In the genomic region with DNA sequence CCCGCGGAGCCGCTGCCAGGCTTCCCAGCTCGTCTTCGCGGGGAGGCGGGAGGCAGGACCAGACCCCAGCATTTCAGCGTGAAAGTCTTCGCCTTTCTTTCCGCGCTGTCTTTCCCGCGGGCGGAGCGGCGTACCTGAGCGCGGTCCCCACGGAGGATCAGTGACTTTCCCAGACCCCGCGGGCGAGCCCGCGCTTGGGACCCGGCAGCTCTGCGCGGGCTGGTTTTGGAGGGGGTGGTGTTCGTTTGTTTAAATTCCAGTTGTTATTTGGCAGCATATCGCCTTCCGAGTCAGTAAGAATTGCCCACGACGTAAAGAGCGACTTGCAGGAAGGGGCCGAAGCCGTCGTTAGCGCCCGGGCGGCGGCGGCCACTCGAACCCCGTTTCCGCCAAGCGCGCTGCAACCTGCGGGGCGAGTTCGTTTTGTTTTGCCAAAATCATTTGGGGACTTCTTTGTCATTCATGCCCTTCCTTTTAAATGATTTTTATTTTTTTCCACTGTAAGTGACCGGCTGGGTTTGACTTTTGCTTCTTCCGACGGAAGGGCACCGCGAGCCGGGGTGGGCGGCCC, we compare ENCODE assay signal across 9 cellular contexts.
A peak's percentile ranks its signal among the peaks of the same experiment; 100 is the strongest.
DNase-seq lines count a peak whose midpoint lies in the region; ATAC-seq and TF ChIP-seq lines count a peak whose summit lies in the region.
"Had no signal": no experiment of that assay in that cellular context is flagged by ENCODE, and none has a peak within 500 bp of the region (broad histone marks: within the 10 kb centered on the region; RNA-seq: fewer than 3 reads in every experiment).

No MANE protein-coding gene starts in this region.

- intact Hi-C loops in CD4-positive, alpha-beta T cell (cut with DNase I, micrococcal nuclease) = no loop called here
- intact Hi-C loops in esophagus muscularis mucosa (cut with DNase I) = no loop called here

- H3K9me3 ChIP-seq in CD4-positive, alpha-beta T cell (ENCODE audit: control insufficient read depth, low read length) = no peaks in the 10 kb centered on the region
- H3K9me3 ChIP-seq in esophagus muscularis mucosa = no peaks in the 10 kb centered on the region

- 8% methylated on average over 24 of the region's 56 CpGs for WGBS in esophagus muscularis mucosa

- TF ChIP-seq CTCF in CD4-positive, alpha-beta T cell (IDR thresholded peaks at IDR 0.05) = no peak
- no peak for TF ChIP-seq CTCF in WTC11 (IDR thresholded peaks at IDR 0.05)
- TF ChIP-seq CTCF in esophagus muscularis mucosa (IDR thresholded peaks at IDR 0.05) = no peak

- H3K36me3 Mint-ChIP-seq in CD4-positive, alpha-beta T cell (ENCODE audit: low read depth) = no peaks in the 10 kb centered on the region
- no peaks in the 10 kb centered on the region for H3K36me3 Mint-ChIP-seq in WTC11

- CTCF ChIA-PET in CD4-positive, alpha-beta T cell (lab: Charles Lee) = no interaction called here
- CTCF ChIA-PET in WTC11 (lab: Charles Lee) = interaction anchor here (1.0 kb wide), 1 partner anchor 40 kb away, joined by 4 read pairs; no protein-coding TSS in a partner anchor

- H3K9me3 Mint-ChIP-seq in CD4-positive, alpha-beta T cell = no peaks in the 10 kb centered on the region
- no peaks in the 10 kb centered on the region for H3K9me3 Mint-ChIP-seq in WTC11

- no peak for TF ChIP-seq EP300 in esophagus muscularis mucosa (IDR thresholded peaks at IDR 0.05)

- H3K27me3 Mint-ChIP-seq in CD4-positive, alpha-beta T cell = peaks cover 57% of the 10 kb centered on the region
- H3K27me3 Mint-ChIP-seq in WTC11 (ENCODE audit: low read depth) = peaks cover 46% of the 10 kb centered on the region

- no peak for TF ChIP-seq POLR2A in esophagus muscularis mucosa (IDR thresholded peaks at IDR 0.05; ENCODE audit: low read depth)

- no peak overlapping the region for H3K27ac Mint-ChIP-seq in CD4-positive, alpha-beta T cell
- no peak overlapping the region for H3K27ac Mint-ChIP-seq in WTC11

- peak overlapping the region; percentile 72 for H3K4me3 Mint-ChIP-seq in CD4-positive, alpha-beta T cell
- H3K4me3 Mint-ChIP-seq in WTC11 = peak overlapping the region; percentile 68

- H3K27me3 ChIP-seq in CD4-positive, alpha-beta T cell (ENCODE audit: control insufficient read depth, insufficient read depth, low read length) = peaks cover 51% of the 10 kb centered on the region
- H3K27me3 ChIP-seq in esophagus muscularis mucosa = peaks cover 0 to 73% (median 38%) of the 10 kb centered on the region in 4 donors

- peaks cover 15% of the 10 kb centered on the region for H3K4me1 Mint-ChIP-seq in CD4-positive, alpha-beta T cell (ENCODE audit: low read depth)
- peaks cover 76% of the 10 kb centered on the region for H3K4me1 Mint-ChIP-seq in WTC11

- peak overlapping the region; percentile 45 to 54 (median 48) for H3K4me3 ChIP-seq in esophagus muscularis mucosa

- ATAC-seq in CD4-positive, alpha-beta T cell (ENCODE audit: poor library complexity) = no peak
- ATAC-seq in WTC11 (no peak), GM18517 (IDR thresholded peaks at IDR 0.05; ENCODE audit: unreplicated experiment) (no peak), HG02938 (IDR thresholded peaks at IDR 0.05; ENCODE audit: unreplicated experiment) (no peak)

- peak in 1 of 10 experiments; percentile 38 for DNase-seq in CD4-positive, alpha-beta T cell
- DNase-seq in WTC11 (ENCODE audit: low spot score) (no peak), esophagus muscularis mucosa (ENCODE audit: extremely low spot score) (no peak), retina (peak; percentile 84), NCI-H2196 (lab: John Stamatoyannopoulos, UW; ENCODE audit: unreplicated experiment) (no peak), dedifferentiated amniotic fluid mesenchymal stem cell (ENCODE audit: extremely low spot score) (no peak)
- DNase-seq: NCI-H446 had no signal

- POLR2A ChIA-PET in CD4-positive, alpha-beta T cell (lab: Charles Lee) = interaction anchor here (1.0 kb wide), 1 partner anchor 77 kb away, joined by 6 read pairs; no protein-coding TSS in a partner anchor
- POLR2A ChIA-PET in WTC11 (lab: Charles Lee) = no interaction called here

- peaks cover 6 to 20% (median 19%) of the 10 kb centered on the region in 4 donors for H3K4me1 ChIP-seq in esophagus muscularis mucosa

- H3K27ac ChIP-seq in CD4-positive, alpha-beta T cell (ENCODE audit: low read depth, low read length) = no peak overlapping the region
- no peak overlapping the region for H3K27ac ChIP-seq in esophagus muscularis mucosa (replicated peaks in 1 of 4)

- H3K36me3 ChIP-seq in esophagus muscularis mucosa = peaks cover 0 to 5% (median 0%) of the 10 kb centered on the region in 4 donors

TF ChIP-seq in WTC11, 78 proteins besides CTCF, POLR2A, EP300 and RAD21:
- TF ChIP-seq TP53 (CRISPR knock-in tag; IDR thresholded peaks at IDR 0.05) = no peak; the same call in 1 of the 2 replicates
- TF ChIP-seq, protein P1, sequence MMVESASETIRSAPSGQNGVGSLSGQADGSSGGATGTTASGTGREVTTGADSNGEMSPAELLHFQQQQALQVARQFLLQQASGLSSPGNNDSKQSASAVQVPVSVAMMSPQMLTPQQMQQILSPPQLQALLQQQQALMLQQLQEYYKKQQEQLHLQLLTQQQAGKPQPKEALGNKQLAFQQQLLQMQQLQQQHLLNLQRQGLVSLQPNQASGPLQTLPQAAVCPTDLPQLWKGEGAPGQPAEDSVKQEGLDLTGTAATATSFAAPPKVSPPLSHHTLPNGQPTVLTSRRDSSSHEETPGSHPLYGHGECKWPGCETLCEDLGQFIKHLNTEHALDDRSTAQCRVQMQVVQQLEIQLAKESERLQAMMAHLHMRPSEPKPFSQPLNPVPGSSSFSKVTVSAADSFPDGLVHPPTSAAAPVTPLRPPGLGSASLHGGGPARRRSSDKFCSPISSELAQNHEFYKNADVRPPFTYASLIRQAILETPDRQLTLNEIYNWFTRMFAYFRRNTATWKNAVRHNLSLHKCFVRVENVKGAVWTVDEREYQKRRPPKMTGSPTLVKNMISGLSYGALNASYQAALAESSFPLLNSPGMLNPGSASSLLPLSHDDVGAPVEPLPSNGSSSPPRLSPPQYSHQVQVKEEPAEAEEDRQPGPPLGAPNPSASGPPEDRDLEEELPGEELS (CRISPR knock-in tag; IDR thresholded peaks at IDR 0.05) = 0 out of 2 replicates have a peak, but pooled peaks have one; percentile 11
